15 cellular contexts compared by ENCODE assay signal in genomic region chr13:46530084-46530935, GRCh38. TPM values are rescaled to one million over a fixed set of nuclear protein-coding genes. Genes with fewer than 3 reads are reported as not detected.
DNase-seq lines count a peak whose midpoint lies in the region; ATAC-seq, FAIRE-seq and TF ChIP-seq lines count a peak whose summit lies in the region.
"Had no signal": no experiment of that assay in that cellular context is flagged by ENCODE, and none has a peak within 500 bp of the region (broad histone marks: within the 10 kb centered on the region; RNA-seq: fewer than 3 reads in every experiment).

No MANE protein-coding gene starts in this region.

- H3K36me3 Mint-ChIP-seq in activated T-helper 1 cell treated with anti-CD3 and anti-CD28 coated beads, Interleukin-12 subunit alpha, Interleukin-12 subunit beta, Interleukin-2, Interleukin-4 antibody, amounts not matched to agents 30 ng/mL and 10 ng/mL and 1 ng/mL, durations not matched to agents 14 hours and 24 hours and 36 hours (ENCODE audit: low read depth): no peaks in the 10 kb centered on the region
- H3K36me3 Mint-ChIP-seq: activated naive CD4-positive, alpha-beta T cell treated with anti-CD3 and anti-CD28 coated beads, Interleukin-2, amount 10 ng/mL, durations not matched to agents 7 days and 5 days had no signal

- peak; percentile 18 for DNase-seq in A673 (ENCODE audit: low spot score)
- peak; percentile 50 for DNase-seq in ELR (ENCODE audit: low read depth)
- no peak for DNase-seq in activated T-helper 1 cell treated with anti-CD3 and anti-CD28 coated beads, Interleukin-12 subunit alpha, Interleukin-12 subunit beta, Interleukin-2, Interleukin-4 antibody, amounts not matched to agents 30 ng/mL and 10 ng/mL and 1 ng/mL, durations not matched to agents 14 hours and 24 hours and 36 hours (ENCODE audit: low spot score)
- DNase-seq in left ventricle myocardium superior: no peak
- no peak for DNase-seq in HTR-8/SVneo (ENCODE audit: insufficient read length, low spot score)
- DNase-seq in RPMI8226: no peak
- DNase-seq in stimulated activated CD4-positive, alpha-beta T cell treated with anti-CD3 and anti-CD28 coated beads, Interleukin-2, amount 100 ng/mL, for 48 hours: no peak
- DNase-seq: activated CD4-positive, CD25-positive, alpha-beta regulatory T cell; activated naive CD4-positive, alpha-beta T cell treated with anti-CD3 and anti-CD28 coated beads, Interleukin-2, amount 10 ng/mL, durations not matched to agents 7 days and 5 days; effector memory CD4-positive, alpha-beta T cell; NCI-H1048; NCI-H524; SJCRH30; upper lobe of right lung had no signal

- H3K4me3 ChIP-seq in A673 (ENCODE audit: low read depth, low read length, poor library complexity, severe bottlenecking): no peak overlapping the region
- H3K4me3 ChIP-seq: SJCRH30, upper lobe of right lung had no signal

- peak overlapping the region; percentile 64 for H3K27ac ChIP-seq in A673 (ENCODE audit: low read depth, low read length, poor library complexity, severe bottlenecking)
- H3K27ac ChIP-seq: SJCRH30, upper lobe of right lung had no signal

- H3K27me3 ChIP-seq in A673 (replicated peaks; ENCODE audit: insufficient read depth, low read depth, low read length, poor library complexity): no peaks in the 10 kb centered on the region
- H3K27me3 ChIP-seq: SJCRH30, upper lobe of right lung had no signal

- peaks cover 3% of the 10 kb centered on the region for H3K27me3 Mint-ChIP-seq in activated T-helper 1 cell treated with anti-CD3 and anti-CD28 coated beads, Interleukin-12 subunit alpha, Interleukin-12 subunit beta, Interleukin-2, Interleukin-4 antibody, amounts not matched to agents 30 ng/mL and 10 ng/mL and 1 ng/mL, durations not matched to agents 14 hours and 24 hours and 36 hours (ENCODE audit: insufficient read depth)

- FAIRE-seq in HTR-8/SVneo (lab: Jason Lieb, UNC): no peak

- CTCF ChIA-PET in A673 (lab: Charles Lee): interaction anchor here (0.7 kb wide), 1 partner anchor 17 kb away, joined by 3 read pairs; no protein-coding TSS in a partner anchor

- H3K9me3 ChIP-seq in A673 (ENCODE audit: low read depth, low read length, poor library complexity, severe bottlenecking): no peaks in the 10 kb centered on the region
- H3K9me3 ChIP-seq: SJCRH30, upper lobe of right lung had no signal

- H3K4me1 ChIP-seq in A673 (ENCODE audit: insufficient read depth, low read length, poor library complexity, severe bottlenecking): peaks cover 32% of the 10 kb centered on the region
- H3K4me1 ChIP-seq: SJCRH30 had no signal

- TF ChIP-seq CTCF in A673 (conservative IDR thresholded peaks at IDR 0.05; ENCODE audit: low read depth, low read length): no peak

- ATAC-seq in left ventricle myocardium superior (peak; percentile 70), GM18907 (IDR thresholded peaks at IDR 0.05; ENCODE audit: unreplicated experiment) (no peak)
- ATAC-seq: upper lobe of right lung had no signal

- BruUV-seq in A673 (replicated peaks; lab: Mats Ljungman, UMichigan): no TSS peak

- no peaks in the 10 kb centered on the region for H3K36me3 ChIP-seq in A673 (ENCODE audit: insufficient read depth, low read length, poor library complexity, severe bottlenecking)
- H3K36me3 ChIP-seq: SJCRH30, upper lobe of right lung had no signal

- no peaks in the 10 kb centered on the region for H3K9me3 Mint-ChIP-seq in activated T-helper 1 cell treated with anti-CD3 and anti-CD28 coated beads, Interleukin-12 subunit alpha, Interleukin-12 subunit beta, Interleukin-2, Interleukin-4 antibody, amounts not matched to agents 30 ng/mL and 10 ng/mL and 1 ng/mL, durations not matched to agents 14 hours and 24 hours and 36 hours
- H3K9me3 Mint-ChIP-seq: activated naive CD4-positive, alpha-beta T cell treated with anti-CD3 and anti-CD28 coated beads, Interleukin-2, amount 10 ng/mL, durations not matched to agents 7 days and 5 days had no signal

- intact Hi-C loops in A673 (cut with micrococcal nuclease; ENCODE audit: unreplicated experiment): no loop called here
- intact Hi-C loops in activated T-helper 1 cell treated with anti-CD3 and anti-CD28 coated beads, Interleukin-12 subunit alpha, Interleukin-12 subunit beta, Interleukin-2, Interleukin-4 antibody, amounts not matched to agents 30 ng/mL and 10 ng/mL and 1 ng/mL, durations not matched to agents 14 hours and 24 hours and 36 hours (cut with micrococcal nuclease): no loop called here
- intact Hi-C loops in left ventricle myocardium superior (cut with micrococcal nuclease): no loop called here

- POLR2A ChIA-PET in A673 (lab: Charles Lee; ENCODE audit: low non-redundant PET): no interaction called here

- peaks cover 26% of the 10 kb centered on the region for H3K4me1 Mint-ChIP-seq in activated T-helper 1 cell treated with anti-CD3 and anti-CD28 coated beads, Interleukin-12 subunit alpha, Interleukin-12 subunit beta, Interleukin-2, Interleukin-4 antibody, amounts not matched to agents 30 ng/mL and 10 ng/mL and 1 ng/mL, durations not matched to agents 14 hours and 24 hours and 36 hours (ENCODE audit: low read depth)

- H3K4me3 Mint-ChIP-seq in activated T-helper 1 cell treated with anti-CD3 and anti-CD28 coated beads, Interleukin-12 subunit alpha, Interleukin-12 subunit beta, Interleukin-2, Interleukin-4 antibody, amounts not matched to agents 30 ng/mL and 10 ng/mL and 1 ng/mL, durations not matched to agents 14 hours and 24 hours and 36 hours: no peak overlapping the region
- H3K4me3 Mint-ChIP-seq: activated naive CD4-positive, alpha-beta T cell treated with anti-CD3 and anti-CD28 coated beads, Interleukin-2, amount 10 ng/mL, durations not matched to agents 7 days and 5 days had no signal

- peak overlapping the region; percentile 43 for H3K27ac Mint-ChIP-seq in activated T-helper 1 cell treated with anti-CD3 and anti-CD28 coated beads, Interleukin-12 subunit alpha, Interleukin-12 subunit beta, Interleukin-2, Interleukin-4 antibody, amounts not matched to agents 30 ng/mL and 10 ng/mL and 1 ng/mL, durations not matched to agents 14 hours and 24 hours and 36 hours
- H3K27ac Mint-ChIP-seq: activated naive CD4-positive, alpha-beta T cell treated with anti-CD3 and anti-CD28 coated beads, Interleukin-2, amount 10 ng/mL, durations not matched to agents 7 days and 5 days had no signal

RNA-seq across cellular contexts. Expression of gene LRCH1, which starts 22.7 kb away (rescaled TPM):
- total RNA-seq in A673 (2021): 25.3 and 26.9 TPM in 2 replicates
- total RNA-seq in activated T-helper 1 cell treated with anti-CD3 and anti-CD28 coated beads, Interleukin-12 subunit alpha, Interleukin-12 subunit beta, Interleukin-2, Interleukin-4 antibody, amounts not matched to agents 30 ng/mL and 10 ng/mL and 1 ng/mL, durations not matched to agents 14 hours and 24 hours and 36 hours: 20.3 and 21.8 TPM in 2 replicates
- 12.5 TPM for total RNA-seq in left ventricle myocardium superior

Comparison
In these comparisons a context has a peak if more than half of its experiments do, and no peak if none do; other contexts are left out.
1. DNase-seq: peak in A673 (single experiment) and ELR (single experiment); none in activated T-helper 1 cell treated with anti-CD3 and anti-CD28 coated beads, Interleukin-12 subunit alpha, Interleukin-12 subunit beta, Interleukin-2, Interleukin-4 antibody, amounts not matched to agents 30 ng/mL and 10 ng/mL and 1 ng/mL, durations not matched to agents 14 hours and 24 hours and 36 hours (single experiment), left ventricle myocardium superior (single experiment), HTR-8/SVneo (single experiment), RPMI8226 (single experiment) and stimulated activated CD4-positive, alpha-beta T cell treated with anti-CD3 and anti-CD28 coated beads, Interleukin-2, amount 100 ng/mL, for 48 hours (0 of 2).